In genomic region chr6:170025341-170026271, GRCh38 we compare ENCODE assay signal across 15 cellular contexts.
DNase-seq lines count a peak whose midpoint lies in the region; ATAC-seq and TF ChIP-seq lines count a peak whose summit lies in the region.
"Had no signal": no experiment of that assay in that cellular context is flagged by ENCODE, and none has a peak within 500 bp of the region (broad histone marks: within the 10 kb centered on the region; RNA-seq: fewer than 3 reads in every experiment).

No MANE protein-coding gene starts in this region.

- H3K4me1 ChIP-seq in endodermal cell (ENCODE audit: control insufficient read depth, insufficient read depth, low read length) (no peaks in the 10 kb centered on the region), rectal smooth muscle tissue (ENCODE audit: control insufficient read depth, insufficient read depth, low read length) (no peaks in the 10 kb centered on the region)

- DNase-seq in DMS53 treated with DMSO at 0.1 percent for 48 hours (lab: John Stamatoyannopoulos, UW; ENCODE audit: unreplicated experiment), result peak; percentile 94
- peak; percentile 20 for DNase-seq in NCI-H2107 (lab: John Stamatoyannopoulos, UW)
- DNase-seq in endodermal cell, result peak; percentile 32
- no peak for DNase-seq in GM03348 (ENCODE audit: low spot score)
- DNase-seq in stimulated activated CD4-positive, alpha-beta T cell treated with anti-CD3 and anti-CD28 coated beads, Interleukin-4, amount 100 ng/mL, for 4 hours, result no peak
- DNase-seq: activated CD4-positive, alpha-beta T cell treated with anti-CD3 and anti-CD28 coated beads, Interleukin-2, amount 50 U/mL, for 4 hours; activated naive CD4-positive, alpha-beta T cell treated with Interleukin-2 at 50 U/mL for 16 hours; GF-D8; OCI-M1; stimulated activated CD4-positive, alpha-beta T cell treated with anti-CD3 and anti-CD28 coated beads, Interleukin-4, amount 100 ng/mL, for 24 hours; stimulated activated naive CD4-positive, alpha-beta T cell; T-helper 17 cell had no signal

- no peak for ATAC-seq in GM21717 (IDR thresholded peaks at IDR 0.05; ENCODE audit: unreplicated experiment)
- ATAC-seq: T-helper 17 cell had no signal

- H3K36me3 ChIP-seq in endodermal cell (ENCODE audit: control insufficient read depth, insufficient read depth, low read length) (no peaks in the 10 kb centered on the region), rectal smooth muscle tissue (ENCODE audit: control insufficient read depth, insufficient read depth, low read length) (no peaks in the 10 kb centered on the region)

- no peak overlapping the region for H3K27ac Mint-ChIP-seq in endodermal cell
- H3K27ac Mint-ChIP-seq: mesothelial cell of epicardium, T-helper 17 cell had no signal

- H3K4me1 Mint-ChIP-seq in endodermal cell, result no peaks in the 10 kb centered on the region
- H3K4me1 Mint-ChIP-seq: T-helper 17 cell had no signal

- TF ChIP-seq CTCF in endodermal cell (conservative IDR thresholded peaks at IDR 0.05), result no peak

- H3K9me3 Mint-ChIP-seq in endodermal cell, result no peaks in the 10 kb centered on the region
- H3K9me3 Mint-ChIP-seq: mesothelial cell of epicardium had no signal

- H3K27me3 ChIP-seq in endodermal cell (ENCODE audit: control insufficient read depth, insufficient read depth, low read length, poor library complexity, severe bottlenecking) (no peaks in the 10 kb centered on the region), rectal smooth muscle tissue (ENCODE audit: control insufficient read depth, insufficient read depth, low read length) (no peaks in the 10 kb centered on the region)

- no peak overlapping the region for H3K4me3 Mint-ChIP-seq in endodermal cell
- H3K4me3 Mint-ChIP-seq: mesothelial cell of epicardium, T-helper 17 cell had no signal

- no peaks in the 10 kb centered on the region for H3K36me3 Mint-ChIP-seq in endodermal cell (ENCODE audit: low read depth)
- H3K36me3 Mint-ChIP-seq: mesothelial cell of epicardium had no signal

- peaks cover 13% of the 10 kb centered on the region for H3K27me3 Mint-ChIP-seq in endodermal cell (ENCODE audit: insufficient read depth)

- no peaks in the 10 kb centered on the region for H3K9me3 ChIP-seq in endodermal cell (ENCODE audit: control insufficient read depth, low read length)

- H3K27ac ChIP-seq in endodermal cell (ENCODE audit: low read depth, low read length) (no peak overlapping the region), rectal smooth muscle tissue (ENCODE audit: low read depth, low read length) (peak overlapping the region; percentile 40)

- no peak overlapping the region for H3K9ac ChIP-seq in endodermal cell (ENCODE audit: extremely low read depth, low read length, poor library complexity, severe bottlenecking)
- H3K9ac ChIP-seq in rectal smooth muscle tissue (ENCODE audit: low read length), result no peak overlapping the region

- H3K4me3 ChIP-seq in endodermal cell (ENCODE audit: low read length), result no peak overlapping the region
- H3K4me3 ChIP-seq in rectal smooth muscle tissue (ENCODE audit: low read length), result no peak overlapping the region

- 87 to 90% methylated on average over 21 to 29 of the region's 29 CpGs for WGBS in endodermal cell (ENCODE audit: insufficient coverage in 1 of 2, insufficient read length in 1 of 2), 2 experiments

Comparison
In these comparisons a context has a peak if more than half of its experiments do, and no peak if none do; other contexts are left out.
1. DNase-seq: peak in DMS53 treated with DMSO at 0.1 percent for 48 hours (single experiment), NCI-H2107 (single experiment) and endodermal cell (single experiment); none in GM03348 (single experiment) and stimulated activated CD4-positive, alpha-beta T cell treated with anti-CD3 and anti-CD28 coated beads, Interleukin-4, amount 100 ng/mL, for 4 hours (0 of 2).